20 cellular contexts compared by ENCODE assay signal in the genomic region with DNA sequence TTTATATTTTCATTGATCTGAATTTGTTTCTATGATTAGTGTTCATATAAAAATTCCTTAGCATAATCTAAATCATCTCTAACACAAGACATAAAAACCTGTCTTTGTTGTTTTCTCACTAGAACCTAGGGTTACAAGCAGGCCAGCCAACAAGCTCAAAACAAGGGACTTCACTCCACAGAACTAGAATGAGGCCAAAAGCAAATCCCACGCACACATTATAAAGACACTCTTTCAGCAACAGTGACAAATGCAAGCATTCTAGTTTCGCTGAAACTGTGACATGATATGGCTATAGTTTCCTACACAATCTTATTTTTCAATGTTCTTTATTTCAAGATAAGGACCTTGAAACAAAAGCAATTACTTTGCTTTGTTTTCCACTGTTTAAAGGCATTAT.
DNase-seq lines count a peak whose midpoint lies in the region; ATAC-seq, FAIRE-seq and TF ChIP-seq lines count a peak whose summit lies in the region.
"Had no signal": no experiment of that assay in that cellular context is flagged by ENCODE, and none has a peak within 500 bp of the region (broad histone marks: within the 10 kb centered on the region; RNA-seq: fewer than 3 reads in every experiment).

No MANE protein-coding gene starts in this region.

- H3K27me3 ChIP-seq in GM12878 (replicated peaks in 1 of 2; ENCODE audit: control insufficient read depth in 2 of 2, insufficient read depth in 2 of 2, low read length in 1 of 2) (no peaks in the 10 kb centered on the region), endodermal cell (ENCODE audit: control insufficient read depth, insufficient read depth, low read length, poor library complexity, severe bottlenecking) (no peaks in the 10 kb centered on the region)

- H3K27me3 Mint-ChIP-seq in endodermal cell (ENCODE audit: insufficient read depth), result no peaks in the 10 kb centered on the region
- H3K27me3 Mint-ChIP-seq: CD4-positive, alpha-beta T cell had no signal

- peaks cover 47% of the 10 kb centered on the region for H3K4me1 Mint-ChIP-seq in endodermal cell

- H3K27ac ChIP-seq in GM12878 (ENCODE audit: control insufficient read depth, insufficient read depth) (no peak overlapping the region), endodermal cell (ENCODE audit: low read depth, low read length) (peak overlapping the region; percentile 33)
- H3K27ac ChIP-seq: C4-2B had no signal

- H3K79me2 ChIP-seq in GM12878 (ENCODE audit: control insufficient read depth, insufficient read depth, low read length), result no peaks in the 10 kb centered on the region

- H2AFZ ChIP-seq in GM12878 (ENCODE audit: control insufficient read depth, low read depth, low read length), result no peak overlapping the region
- H2AFZ ChIP-seq: GM23338 had no signal

- no peak for TF ChIP-seq RAD21 in GM12878 (IDR thresholded peaks at IDR 0.05; ENCODE audit: insufficient read depth, low read depth, low read length)

- no peak overlapping the region for H3K4me2 ChIP-seq in GM12878 (ENCODE audit: control insufficient read depth, insufficient read depth)
- H3K4me2 ChIP-seq: GM23338 had no signal

- no peaks in the 10 kb centered on the region for H4K20me1 ChIP-seq in GM12878 (ENCODE audit: control insufficient read depth, insufficient read depth)

- RAD21 ChIA-PET in GM12878 (lab: Charles Lee; ENCODE audit: unreplicated experiment), result no interaction called here

- H3K27ac Mint-ChIP-seq in endodermal cell, result no peak overlapping the region
- H3K27ac Mint-ChIP-seq: CD4-positive, alpha-beta T cell; GM23338 had no signal

- no peak for DNase-seq in GM12878 (ENCODE audit: low read depth, low spot score)
- no peak for DNase-seq in endodermal cell
- no peak for DNase-seq in sciatic nerve (ENCODE audit: low spot score)
- DNase-seq in NCI-H69 (lab: John Stamatoyannopoulos, UW), result no peak
- DNase-seq in midbrain (lab: John Stamatoyannopoulos, UW), result no peak
- DNase-seq in NCI-H2081 (lab: John Stamatoyannopoulos, UW), result no peak
- DNase-seq: ACHN; Caco-2; CD4-positive, alpha-beta T cell; HCEC 1CT; IMR-90 had no signal

- H3K4me3 ChIP-seq in GM12878 (no peak overlapping the region), endodermal cell (ENCODE audit: low read length) (no peak overlapping the region)
- H3K4me3 ChIP-seq: GM23338 had no signal

- no peak for TF ChIP-seq POLR2A in GM12878 (IDR thresholded peaks at IDR 0.05; ENCODE audit: low read depth, low read length)

- no peak overlapping the region for H3K4me3 Mint-ChIP-seq in endodermal cell
- H3K4me3 Mint-ChIP-seq: CD4-positive, alpha-beta T cell; GM23338 had no signal

- intact Hi-C loops in GM12878 (cut with micrococcal nuclease; ENCODE audit: unreplicated experiment), result no loop called here
- intact Hi-C loops in sciatic nerve (cut with DNase I), result no loop called here

- no TSS peak for BruUV-seq in GM12878 (replicated peaks; lab: Mats Ljungman, UMichigan)

- CTCF ChIA-PET in GM12878 (lab: Yijun Ruan, JAX), result no interaction called here

- no peaks in the 10 kb centered on the region for H3K36me3 Mint-ChIP-seq in endodermal cell (ENCODE audit: low read depth)

- in situ Hi-C loops in GM12878 (cut with MboI), result no loop called here

- POLR2A ChIA-PET in GM12878 (lab: Charles Lee), result no interaction called here

- no peaks in the 10 kb centered on the region for H3K36me3 ChIP-seq in GM12878 (ENCODE audit: control insufficient read depth in 2 of 2, insufficient read depth in 2 of 2, low read length in 1 of 2)
- H3K36me3 ChIP-seq in endodermal cell (ENCODE audit: control insufficient read depth, insufficient read depth, low read length), result no peaks in the 10 kb centered on the region

- H3K9me3 Mint-ChIP-seq in endodermal cell, result no peaks in the 10 kb centered on the region
- H3K9me3 Mint-ChIP-seq: CD4-positive, alpha-beta T cell; GM23338 had no signal

- ATAC-seq in GM12878, result peak; percentile 44
- ATAC-seq in sciatic nerve, result peak; percentile 75
- ATAC-seq: GM23338 had no signal

- SMC1A ChIA-PET in GM12878 (lab: Charles Lee; ENCODE audit: uncharacterized antibody, unreplicated experiment), result no interaction called here

- H3K9ac ChIP-seq in GM12878 (ENCODE audit: control insufficient read depth, insufficient read depth, low read length) (no peak overlapping the region), endodermal cell (ENCODE audit: extremely low read depth, low read length, poor library complexity, severe bottlenecking) (no peak overlapping the region)

- TF ChIP-seq CTCF in GM12878 (IDR thresholded peaks at IDR 0.05 in 2 of 3, conservative IDR thresholded peaks at IDR 0.05 in 1 of 3; ENCODE audit: control insufficient read depth in 2 of 3, extremely low read depth in 1 of 3, insufficient read depth in 1 of 3, low read depth in 3 of 3, low read length in 3 of 3) (no peak), endodermal cell (conservative IDR thresholded peaks at IDR 0.05) (no peak)

- FAIRE-seq in GM12878 (lab: Jason Lieb, UNC), result no peak
- FAIRE-seq: A204.1, D721Med, G401.6, GM12892, GM18507, H54, HTR-8/SVneo had no signal

- WGBS in GM12878 (ENCODE audit: insufficient coverage, insufficient replicate concordance, low lambda C conversion rate, missing lambda C conversion rate), result 41% methylated on average over 2 of the region's 2 CpGs
- 94 to 96% methylated on average over 2 of the region's 2 CpGs for WGBS in endodermal cell (ENCODE audit: insufficient coverage in 1 of 2, insufficient read length in 1 of 2), 2 experiments

- no peaks in the 10 kb centered on the region for H3K9me3 ChIP-seq in GM12878 (replicated peaks; ENCODE audit: control insufficient read depth, insufficient read depth, low read length)
- H3K9me3 ChIP-seq in endodermal cell (ENCODE audit: control insufficient read depth, low read length), result no peaks in the 10 kb centered on the region
- H3K9me3 ChIP-seq: Caco-2 had no signal

- H3K4me1 ChIP-seq in GM12878 (ENCODE audit: control insufficient read depth, insufficient read depth, low read length) (no peaks in the 10 kb centered on the region), endodermal cell (ENCODE audit: control insufficient read depth, insufficient read depth, low read length) (peaks cover 21% of the 10 kb centered on the region)
- H3K4me1 ChIP-seq: Caco-2 had no signal

- no peak for TF ChIP-seq EP300 in GM12878 (IDR thresholded peaks at IDR 0.05; ENCODE audit: borderline replicate concordance in 1 of 2, control insufficient read depth in 1 of 2, low read depth in 2 of 2, low read length in 2 of 2)

TF ChIP-seq in GM12878, 131 proteins besides CTCF, POLR2A, EP300 and RAD21:
- TF ChIP-seq TCF12 (IDR thresholded peaks at IDR 0.05; ENCODE audit: low read depth, low read length) (no peak), NRF1 (conservative IDR thresholded peaks at IDR 0.05; ENCODE audit: low read depth, low read length) (no peak), IKZF1 (conservative IDR thresholded peaks at IDR 0.05) (no peak), GABPA (IDR thresholded peaks at IDR 0.05; ENCODE audit: low read depth) (no peak), SIN3A (IDR thresholded peaks at IDR 0.05; ENCODE audit: low read depth, low read length) (no peak), EGR1 (IDR thresholded peaks at IDR 0.05; ENCODE audit: borderline replicate concordance in 1 of 2, low read depth in 2 of 2, low read length in 2 of 2) (no peak), NFYA (IDR thresholded peaks at IDR 0.05; ENCODE audit: borderline replicate concordance, low read depth, low read length) (no peak), SPI1 (IDR thresholded peaks at IDR 0.05; ENCODE audit: borderline replicate concordance, insufficient read depth, low read depth, low read length) (no peak), BHLHE40 (IDR thresholded peaks at IDR 0.05; ENCODE audit: borderline replicate concordance in 1 of 2, low read depth in 2 of 2, low read length in 1 of 2) (no peak)
